23 cellular contexts compared by ENCODE assay signal in genomic region chr17:9969301-9969935, GRCh38.
DNase-seq lines count a peak whose midpoint lies in the region; ATAC-seq and TF ChIP-seq lines count a peak whose summit lies in the region.
"Had no signal": no experiment of that assay in that cellular context is flagged by ENCODE, and none has a peak within 500 bp of the region (broad histone marks: within the 10 kb centered on the region; RNA-seq: fewer than 3 reads in every experiment).

No MANE protein-coding gene starts in this region.

- no peak for TF ChIP-seq POLR2A in transverse colon (IDR thresholded peaks at IDR 0.05)

- H3K79me2 ChIP-seq in Loucy (ENCODE audit: insufficient read depth, low read length): peaks cover 36% of the 10 kb centered on the region; the same call in 1 of the 2 replicates
- peaks cover 70% of the 10 kb centered on the region for H3K79me2 ChIP-seq in smooth muscle cell (ENCODE audit: low read depth)

- H3K36me3 Mint-ChIP-seq in CD14-positive monocyte: peaks cover 59 to 86% of the 10 kb centered on the region in 2 donors
- peaks cover 8% of the 10 kb centered on the region for H3K36me3 Mint-ChIP-seq in natural killer cell

- H3K27me3 Mint-ChIP-seq in CD14-positive monocyte (ENCODE audit: low read depth in 3 of 3) (peaks cover 0 to 2% (median 0%) of the 10 kb centered on the region in 3 donors), natural killer cell (ENCODE audit: low read depth in 2 of 2) (no peaks in the 10 kb centered on the region)
- H3K27me3 Mint-ChIP-seq: B cell; CD4-positive, alpha-beta T cell had no signal

- no peaks in the 10 kb centered on the region for H3K9me3 ChIP-seq in Loucy (ENCODE audit: insufficient read depth, low read depth, low read length)
- no peaks in the 10 kb centered on the region for H3K9me3 ChIP-seq in smooth muscle cell (replicated peaks; ENCODE audit: low read depth)
- no peaks in the 10 kb centered on the region for H3K9me3 ChIP-seq in transverse colon

- TF ChIP-seq CTCF in CD14-positive monocyte (IDR thresholded peaks at IDR 0.05): no peak
- no peak for TF ChIP-seq CTCF in Loucy (conservative IDR thresholded peaks at IDR 0.05; ENCODE audit: low read length)
- no peak for TF ChIP-seq CTCF in natural killer cell (IDR thresholded peaks at IDR 0.05)
- TF ChIP-seq CTCF in smooth muscle cell (IDR thresholded peaks at IDR 0.05; ENCODE audit: borderline replicate concordance, insufficient read depth, poor library complexity, severe bottlenecking): no peak
- TF ChIP-seq CTCF in transverse colon (IDR thresholded peaks at IDR 0.05): no peak

- H3K27me3 ChIP-seq in Loucy (ENCODE audit: insufficient read depth, low read length, poor library complexity, severe bottlenecking) (no peaks in the 10 kb centered on the region), smooth muscle cell (ENCODE audit: low read depth) (no peaks in the 10 kb centered on the region), transverse colon (no peaks in the 10 kb centered on the region)

- H3K36me3 ChIP-seq in Loucy (ENCODE audit: insufficient read depth, low read length) (peaks cover 7% of the 10 kb centered on the region; the same call in 1 of the 2 replicates), smooth muscle cell (ENCODE audit: low read depth) (no peaks in the 10 kb centered on the region), transverse colon (no peaks in the 10 kb centered on the region)

- in situ Hi-C loops in transverse colon (cut with MboI; ENCODE audit: low pct_ligation_motif_present in 1 of 4, low pct_unique_long_range_greater_than_20kb in 1 of 4, low sequenced_read_pairs in 3 of 4): loop anchor here (5.0 to 25.0 kb wide), 3 partner anchors 243 to 265 kb away; no protein-coding TSS in a partner anchor

- H3K4me2 ChIP-seq in Loucy (ENCODE audit: low read depth, low read length, poor library complexity, severe bottlenecking) (peak overlapping the region; percentile 7), smooth muscle cell (peak overlapping the region; percentile 13)

- peak overlapping the region in 5 of 7 donors; percentile 3 to 58 (median 42) for H3K27ac Mint-ChIP-seq in CD14-positive monocyte
- H3K27ac Mint-ChIP-seq in natural killer cell: peak overlapping the region; percentile 19 to 65
- H3K27ac Mint-ChIP-seq: B cell; CD4-positive, alpha-beta T cell had no signal

- H3K9me2 ChIP-seq in Loucy (replicated peaks; ENCODE audit: low read depth, low read length): no peaks in the 10 kb centered on the region

- no peak overlapping the region for H3K4me3 Mint-ChIP-seq in CD14-positive monocyte
- H3K4me3 Mint-ChIP-seq in natural killer cell: no peak overlapping the region
- H3K4me3 Mint-ChIP-seq: B cell; CD4-positive, alpha-beta T cell; H9 had no signal

- no peak overlapping the region for H3K4me3 ChIP-seq in Loucy (ENCODE audit: low read length, poor library complexity, severe bottlenecking)
- H3K4me3 ChIP-seq in smooth muscle cell: no peak overlapping the region
- no peak overlapping the region for H3K4me3 ChIP-seq in transverse colon
- H3K4me3 ChIP-seq: GM12878, K562 had no signal

- no peak overlapping the region for H3K9ac ChIP-seq in Loucy (ENCODE audit: low read depth, low read length, poor library complexity, severe bottlenecking)
- H3K9ac ChIP-seq in smooth muscle cell (ENCODE audit: low read depth): peak overlapping the region; percentile 48

- H3F3A ChIP-seq in Loucy (ENCODE audit: low read depth) (no peaks in the 10 kb centered on the region), smooth muscle cell (ENCODE audit: low read depth) (peaks cover 29% of the 10 kb centered on the region)

- peaks cover 0 to 3% (median 0%) of the 10 kb centered on the region in 7 donors for H3K9me3 Mint-ChIP-seq in CD14-positive monocyte
- no peaks in the 10 kb centered on the region for H3K9me3 Mint-ChIP-seq in natural killer cell
- H3K9me3 Mint-ChIP-seq: CD4-positive, alpha-beta T cell; H9 had no signal

- H3K27ac ChIP-seq in smooth muscle cell (ENCODE audit: low read depth) (peak overlapping the region; percentile 70), transverse colon (no peak overlapping the region)

- 70% methylated on average over 13 of the region's 13 CpGs for WGBS in smooth muscle cell (ENCODE audit: low lambda C conversion rate)
- 84% methylated on average over 13 of the region's 13 CpGs; no CpG with 5 or more reads in 1 of the 2 donors for WGBS in transverse colon (ENCODE audit: low coverage in 1 of 2), 2 donors

- intact Hi-C loops in CD14-positive monocyte (cut with micrococcal nuclease): no loop called here
- intact Hi-C loops in natural killer cell (cut with micrococcal nuclease): loop anchor here (5.0 kb wide), 1 partner anchor 648 kb away; no protein-coding TSS in a partner anchor
- intact Hi-C loops in transverse colon (cut with DNase I; ENCODE audit: low total_unique reads): no loop called here

- H4K20me1 ChIP-seq in Loucy (ENCODE audit: insufficient read depth, low read length, poor library complexity, severe bottlenecking): no peaks in the 10 kb centered on the region
- H4K20me1 ChIP-seq in smooth muscle cell (ENCODE audit: low read depth): peaks cover 96% of the 10 kb centered on the region

- DNase-seq in CD14-positive monocyte (ENCODE audit: low spot score): no peak
- no peak for DNase-seq in natural killer cell
- no peak for DNase-seq in smooth muscle cell (lab: John Stamatoyannopoulos, UW; ENCODE audit: unreplicated experiment)
- no peak for DNase-seq in transverse colon
- no peak for DNase-seq in MV-4-11 (lab: John Stamatoyannopoulos, UW)
- DNase-seq in central memory CD4-positive, alpha-beta T cell: no peak
- DNase-seq in mucosa of gallbladder (ENCODE audit: low spot score): no peak
- DNase-seq: CD4-positive, alpha-beta T cell; COR-L47; DMS 273 treated with DMSO at 0.1 percent for 48 hours; DMS79 treated with DMSO at 0.1 percent for 48 hours; H9; NCI-H1105 treated with DMSO at 0.1 percent for 48 hours; NCI-H2029 treated with DMSO at 0.1 percent for 48 hours; NCI-H2171; NCI-H345; NCI-H524; NCI-H774 had no signal

- H3K4me1 ChIP-seq in Loucy (ENCODE audit: insufficient read depth, low read length, poor library complexity, severe bottlenecking) (peaks cover 29% of the 10 kb centered on the region), smooth muscle cell (ENCODE audit: low read depth) (peaks cover 35% of the 10 kb centered on the region), transverse colon (peaks cover 0 to 8% (median 2%) of the 10 kb centered on the region in 4 donors)

- ATAC-seq in natural killer cell: no peak
- ATAC-seq: GM12878, K562, Panc1 had no signal

- no peak for TF ChIP-seq EP300 in transverse colon (IDR thresholded peaks at IDR 0.05; ENCODE audit: low read depth)

- no peak overlapping the region for H2AFZ ChIP-seq in Loucy (ENCODE audit: low read length)
- no peak overlapping the region for H2AFZ ChIP-seq in smooth muscle cell (ENCODE audit: low read depth)

- H3K4me1 Mint-ChIP-seq in CD14-positive monocyte (peaks cover 26% of the 10 kb centered on the region), natural killer cell (peaks cover 54 to 68% of the 10 kb centered on the region in 2 donors)
